In the genomic region with DNA sequence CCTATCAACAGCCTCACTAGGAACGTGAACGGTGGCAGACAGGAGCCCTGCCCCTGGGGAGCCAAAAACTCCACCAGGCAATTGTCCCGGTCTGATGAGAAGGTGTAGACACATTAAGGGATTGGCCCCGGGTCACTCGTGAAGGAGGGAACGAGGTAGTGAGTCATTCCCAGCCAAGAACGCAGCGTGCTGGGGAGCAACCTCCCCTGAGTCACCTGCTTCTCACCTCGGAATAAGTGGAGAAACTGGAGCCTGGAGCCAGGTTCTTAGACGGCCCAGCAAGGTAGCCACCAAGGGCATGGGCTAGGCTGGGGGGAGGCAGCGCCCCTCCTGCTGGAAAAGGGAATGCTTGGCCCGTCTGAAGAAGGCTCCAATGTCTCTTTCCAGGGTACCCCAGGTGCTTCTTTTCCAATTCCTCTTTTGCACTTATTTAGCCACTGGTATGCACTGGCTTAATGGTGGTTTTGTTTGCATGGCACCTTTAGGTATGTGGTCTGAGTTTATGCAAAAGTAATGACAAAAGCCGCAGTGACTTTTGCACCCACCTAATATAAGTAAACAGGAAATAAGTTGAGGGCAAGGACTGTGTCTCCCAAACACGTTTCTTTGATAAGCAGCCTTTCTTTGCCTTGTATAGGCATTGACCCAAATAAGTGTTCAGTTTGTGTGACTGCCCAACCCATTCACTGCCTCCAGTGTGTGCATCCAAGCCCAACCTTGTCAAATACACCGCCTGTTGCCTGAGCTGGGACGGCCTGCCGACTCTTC, we compare ENCODE assay signal across 1 cellular context.
TF ChIP-seq lines count a peak whose summit lies in the region.

No MANE protein-coding gene starts in this region.

TF ChIP-seq in HepG2, 621 proteins besides CTCF, POLR2A, EP300 and RAD21 (continued from another document and continues in another):
- TF ChIP-seq FOXC1 (CRISPR knock-in tag; IDR thresholded peaks at IDR 0.05; ENCODE audit: borderline replicate concordance), result no peak
- TF ChIP-seq ZNF652 (CRISPR knock-in tag; IDR thresholded peaks at IDR 0.05; ENCODE audit: borderline replicate concordance, low read depth), result peak; percentile 44
- no peak for TF ChIP-seq YY1 (IDR thresholded peaks at IDR 0.05; ENCODE audit: insufficient read depth, insufficient replicate concordance, low read depth, low read length)
- TF ChIP-seq, protein P1, sequence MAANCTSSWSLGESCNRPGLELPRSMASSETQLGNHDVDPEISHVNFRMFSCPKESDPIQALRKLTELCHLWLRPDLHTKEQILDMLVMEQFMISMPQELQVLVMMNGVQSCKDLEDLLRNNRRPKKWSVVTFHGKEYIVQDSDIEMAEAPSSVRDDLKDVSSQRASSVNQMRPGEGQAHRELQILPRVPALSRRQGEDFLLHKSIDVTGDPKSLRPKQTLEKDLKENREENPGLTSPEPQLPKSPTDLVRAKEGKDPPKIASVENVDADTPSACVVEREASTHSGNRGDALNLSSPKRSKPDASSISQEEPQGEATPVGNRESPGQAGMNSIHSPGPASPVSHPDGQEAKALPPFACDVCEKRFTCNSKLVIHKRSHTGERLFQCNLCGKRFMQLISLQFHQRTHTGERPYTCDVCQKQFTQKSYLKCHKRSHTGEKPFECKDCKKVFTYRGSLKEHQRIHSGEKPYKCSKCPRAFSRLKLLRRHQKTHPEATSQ (CRISPR knock-in tag; IDR thresholded peaks at IDR 0.05; ENCODE audit: borderline replicate concordance), result 0 out of 2 replicates have a peak, but pooled peaks have one; percentile 72
- peak; percentile 44; the same call in 1 of the 2 replicates for TF ChIP-seq ZNF121 (CRISPR knock-in tag; IDR thresholded peaks at IDR 0.05)
- TF ChIP-seq, protein P2, sequence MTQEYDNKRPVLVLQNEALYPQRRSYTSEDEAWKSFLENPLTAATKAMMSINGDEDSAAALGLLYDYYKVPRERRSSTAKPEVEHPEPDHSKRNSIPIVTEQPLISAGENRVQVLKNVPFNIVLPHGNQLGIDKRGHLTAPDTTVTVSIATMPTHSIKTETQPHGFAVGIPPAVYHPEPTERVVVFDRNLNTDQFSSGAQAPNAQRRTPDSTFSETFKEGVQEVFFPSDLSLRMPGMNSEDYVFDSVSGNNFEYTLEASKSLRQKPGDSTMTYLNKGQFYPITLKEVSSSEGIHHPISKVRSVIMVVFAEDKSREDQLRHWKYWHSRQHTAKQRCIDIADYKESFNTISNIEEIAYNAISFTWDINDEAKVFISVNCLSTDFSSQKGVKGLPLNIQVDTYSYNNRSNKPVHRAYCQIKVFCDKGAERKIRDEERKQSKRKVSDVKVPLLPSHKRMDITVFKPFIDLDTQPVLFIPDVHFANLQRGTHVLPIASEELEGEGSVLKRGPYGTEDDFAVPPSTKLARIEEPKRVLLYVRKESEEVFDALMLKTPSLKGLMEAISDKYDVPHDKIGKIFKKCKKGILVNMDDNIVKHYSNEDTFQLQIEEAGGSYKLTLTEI (CRISPR knock-in tag; conservative IDR thresholded peaks at IDR 0.05), result no peak
- TF ChIP-seq FOXO1 (CRISPR knock-in tag; IDR thresholded peaks at IDR 0.05), result peak; percentile 94
- no peak for TF ChIP-seq SIN3B (IDR thresholded peaks at IDR 0.05; ENCODE audit: low read length)
- no peak for TF ChIP-seq SSRP1 (CRISPR knock-in tag; IDR thresholded peaks at IDR 0.05)
- TF ChIP-seq TOE1 (CRISPR knock-in tag; IDR thresholded peaks at IDR 0.05), result 0 out of 2 replicates have a peak, but pooled peaks have one; percentile 28
- TF ChIP-seq, protein P3, sequence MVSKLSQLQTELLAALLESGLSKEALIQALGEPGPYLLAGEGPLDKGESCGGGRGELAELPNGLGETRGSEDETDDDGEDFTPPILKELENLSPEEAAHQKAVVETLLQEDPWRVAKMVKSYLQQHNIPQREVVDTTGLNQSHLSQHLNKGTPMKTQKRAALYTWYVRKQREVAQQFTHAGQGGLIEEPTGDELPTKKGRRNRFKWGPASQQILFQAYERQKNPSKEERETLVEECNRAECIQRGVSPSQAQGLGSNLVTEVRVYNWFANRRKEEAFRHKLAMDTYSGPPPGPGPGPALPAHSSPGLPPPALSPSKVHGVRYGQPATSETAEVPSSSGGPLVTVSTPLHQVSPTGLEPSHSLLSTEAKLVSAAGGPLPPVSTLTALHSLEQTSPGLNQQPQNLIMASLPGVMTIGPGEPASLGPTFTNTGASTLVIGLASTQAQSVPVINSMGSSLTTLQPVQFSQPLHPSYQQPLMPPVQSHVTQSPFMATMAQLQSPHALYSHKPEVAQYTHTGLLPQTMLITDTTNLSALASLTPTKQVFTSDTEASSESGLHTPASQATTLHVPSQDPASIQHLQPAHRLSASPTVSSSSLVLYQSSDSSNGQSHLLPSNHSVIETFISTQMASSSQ (IDR thresholded peaks at IDR 0.05; ENCODE audit: low read depth), result no peak
- TF ChIP-seq, protein P3 (CRISPR knock-in tag; IDR thresholded peaks at IDR 0.05; ENCODE audit: borderline replicate concordance), result peak; percentile 51; the same call in 1 of the 2 replicates
- no peak for TF ChIP-seq ZNF33B (CRISPR knock-in tag; IDR thresholded peaks at IDR 0.05)
- peak; percentile 74 for TF ChIP-seq GATAD2A (CRISPR knock-in tag; IDR thresholded peaks at IDR 0.05)
- TF ChIP-seq ZBTB20 (CRISPR knock-in tag; IDR thresholded peaks at IDR 0.05; ENCODE audit: borderline replicate concordance, low read depth), result peak; percentile 93
- TF ChIP-seq ZNF335 (CRISPR knock-in tag; IDR thresholded peaks at IDR 0.05), result peak; percentile 80; the same call in 1 of the 2 replicates
- peak; percentile 43; the same call in 1 of the 2 replicates for TF ChIP-seq KAT8 (CRISPR knock-in tag; IDR thresholded peaks at IDR 0.05)
- TF ChIP-seq ZSCAN29 (CRISPR knock-in tag; conservative IDR thresholded peaks at IDR 0.05), result 0 out of 2 replicates have a peak, but pooled peaks have one; percentile 61
- TF ChIP-seq ADNP (CRISPR knock-in tag; IDR thresholded peaks at IDR 0.05), result no peak
- TF ChIP-seq ZNF598 (CRISPR knock-in tag; IDR thresholded peaks at IDR 0.05; ENCODE audit: borderline replicate concordance), result no peak; the same call in 1 of the 2 replicates
- 0 out of 2 replicates have a peak, but pooled peaks have one; percentile 62 for TF ChIP-seq CBFB (CRISPR knock-in tag; IDR thresholded peaks at IDR 0.05)
- TF ChIP-seq ZNF446 (CRISPR knock-in tag; IDR thresholded peaks at IDR 0.05), result peak; percentile 58; the same call in 1 of the 2 replicates
- no peak for TF ChIP-seq ZNF567 (CRISPR knock-in tag; IDR thresholded peaks at IDR 0.05; ENCODE audit: borderline replicate concordance)
- TF ChIP-seq TAF1 (CRISPR knock-in tag; IDR thresholded peaks at IDR 0.05), result peak; percentile 53
- TF ChIP-seq ZNF234 (CRISPR knock-in tag; conservative IDR thresholded peaks at IDR 0.05), result no peak
- TF ChIP-seq GABPB1 (CRISPR knock-in tag; IDR thresholded peaks at IDR 0.05), result no peak; the same call in 1 of the 2 replicates
- TF ChIP-seq, protein P4, sequence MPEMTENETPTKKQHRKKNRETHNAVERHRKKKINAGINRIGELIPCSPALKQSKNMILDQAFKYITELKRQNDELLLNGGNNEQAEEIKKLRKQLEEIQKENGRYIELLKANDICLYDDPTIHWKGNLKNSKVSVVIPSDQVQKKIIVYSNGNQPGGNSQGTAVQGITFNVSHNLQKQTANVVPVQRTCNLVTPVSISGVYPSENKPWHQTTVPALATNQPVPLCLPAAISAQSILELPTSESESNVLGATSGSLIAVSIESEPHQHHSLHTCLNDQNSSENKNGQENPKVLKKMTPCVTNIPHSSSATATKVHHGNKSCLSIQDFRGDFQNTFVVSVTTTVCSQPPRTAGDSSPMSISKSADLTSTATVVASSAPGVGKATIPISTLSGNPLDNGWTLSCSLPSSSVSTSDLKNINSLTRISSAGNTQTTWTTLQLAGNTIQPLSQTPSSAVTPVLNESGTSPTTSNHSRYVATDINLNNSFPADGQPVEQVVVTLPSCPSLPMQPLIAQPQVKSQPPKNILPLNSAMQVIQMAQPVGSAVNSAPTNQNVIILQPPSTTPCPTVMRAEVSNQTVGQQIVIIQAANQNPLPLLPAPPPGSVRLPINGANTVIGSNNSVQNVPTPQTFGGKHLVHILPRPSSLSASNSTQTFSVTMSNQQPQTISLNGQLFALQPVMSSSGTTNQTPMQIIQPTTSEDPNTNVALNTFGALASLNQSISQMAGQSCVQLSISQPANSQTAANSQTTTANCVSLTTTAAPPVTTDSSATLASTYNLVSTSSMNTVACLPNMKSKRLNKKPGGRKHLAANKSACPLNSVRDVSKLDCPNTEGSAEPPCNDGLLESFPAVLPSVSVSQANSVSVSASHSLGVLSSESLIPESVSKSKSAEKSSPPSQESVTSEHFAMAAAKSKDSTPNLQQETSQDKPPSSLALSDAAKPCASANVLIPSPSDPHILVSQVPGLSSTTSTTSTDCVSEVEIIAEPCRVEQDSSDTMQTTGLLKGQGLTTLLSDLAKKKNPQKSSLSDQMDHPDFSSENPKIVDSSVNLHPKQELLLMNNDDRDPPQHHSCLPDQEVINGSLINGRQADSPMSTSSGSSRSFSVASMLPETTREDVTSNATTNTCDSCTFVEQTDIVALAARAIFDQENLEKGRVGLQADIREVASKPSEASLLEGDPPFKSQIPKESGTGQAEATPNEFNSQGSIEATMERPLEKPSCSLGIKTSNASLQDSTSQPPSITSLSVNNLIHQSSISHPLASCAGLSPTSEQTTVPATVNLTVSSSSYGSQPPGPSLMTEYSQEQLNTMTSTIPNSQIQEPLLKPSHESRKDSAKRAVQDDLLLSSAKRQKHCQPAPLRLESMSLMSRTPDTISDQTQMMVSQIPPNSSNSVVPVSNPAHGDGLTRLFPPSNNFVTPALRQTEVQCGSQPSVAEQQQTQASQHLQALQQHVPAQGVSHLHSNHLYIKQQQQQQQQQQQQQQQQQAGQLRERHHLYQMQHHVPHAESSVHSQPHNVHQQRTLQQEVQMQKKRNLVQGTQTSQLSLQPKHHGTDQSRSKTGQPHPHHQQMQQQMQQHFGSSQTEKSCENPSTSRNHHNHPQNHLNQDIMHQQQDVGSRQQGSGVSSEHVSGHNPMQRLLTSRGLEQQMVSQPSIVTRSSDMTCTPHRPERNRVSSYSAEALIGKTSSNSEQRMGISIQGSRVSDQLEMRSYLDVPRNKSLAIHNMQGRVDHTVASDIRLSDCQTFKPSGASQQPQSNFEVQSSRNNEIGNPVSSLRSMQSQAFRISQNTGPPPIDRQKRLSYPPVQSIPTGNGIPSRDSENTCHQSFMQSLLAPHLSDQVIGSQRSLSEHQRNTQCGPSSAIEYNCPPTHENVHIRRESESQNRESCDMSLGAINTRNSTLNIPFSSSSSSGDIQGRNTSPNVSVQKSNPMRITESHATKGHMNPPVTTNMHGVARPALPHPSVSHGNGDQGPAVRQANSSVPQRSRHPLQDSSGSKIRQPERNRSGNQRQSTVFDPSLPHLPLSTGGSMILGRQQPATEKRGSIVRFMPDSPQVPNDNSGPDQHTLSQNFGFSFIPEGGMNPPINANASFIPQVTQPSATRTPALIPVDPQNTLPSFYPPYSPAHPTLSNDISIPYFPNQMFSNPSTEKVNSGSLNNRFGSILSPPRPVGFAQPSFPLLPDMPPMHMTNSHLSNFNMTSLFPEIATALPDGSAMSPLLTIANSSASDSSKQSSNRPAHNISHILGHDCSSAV (CRISPR knock-in tag; IDR thresholded peaks at IDR 0.05; ENCODE audit: borderline replicate concordance), result no peak
- TF ChIP-seq, protein P5, sequence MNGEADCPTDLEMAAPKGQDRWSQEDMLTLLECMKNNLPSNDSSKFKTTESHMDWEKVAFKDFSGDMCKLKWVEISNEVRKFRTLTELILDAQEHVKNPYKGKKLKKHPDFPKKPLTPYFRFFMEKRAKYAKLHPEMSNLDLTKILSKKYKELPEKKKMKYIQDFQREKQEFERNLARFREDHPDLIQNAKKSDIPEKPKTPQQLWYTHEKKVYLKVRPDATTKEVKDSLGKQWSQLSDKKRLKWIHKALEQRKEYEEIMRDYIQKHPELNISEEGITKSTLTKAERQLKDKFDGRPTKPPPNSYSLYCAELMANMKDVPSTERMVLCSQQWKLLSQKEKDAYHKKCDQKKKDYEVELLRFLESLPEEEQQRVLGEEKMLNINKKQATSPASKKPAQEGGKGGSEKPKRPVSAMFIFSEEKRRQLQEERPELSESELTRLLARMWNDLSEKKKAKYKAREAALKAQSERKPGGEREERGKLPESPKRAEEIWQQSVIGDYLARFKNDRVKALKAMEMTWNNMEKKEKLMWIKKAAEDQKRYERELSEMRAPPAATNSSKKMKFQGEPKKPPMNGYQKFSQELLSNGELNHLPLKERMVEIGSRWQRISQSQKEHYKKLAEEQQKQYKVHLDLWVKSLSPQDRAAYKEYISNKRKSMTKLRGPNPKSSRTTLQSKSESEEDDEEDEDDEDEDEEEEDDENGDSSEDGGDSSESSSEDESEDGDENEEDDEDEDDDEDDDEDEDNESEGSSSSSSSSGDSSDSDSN (CRISPR knock-in tag; IDR thresholded peaks at IDR 0.05), result no peak; the same call in 1 of the 2 replicates
- TF ChIP-seq, protein P6, sequence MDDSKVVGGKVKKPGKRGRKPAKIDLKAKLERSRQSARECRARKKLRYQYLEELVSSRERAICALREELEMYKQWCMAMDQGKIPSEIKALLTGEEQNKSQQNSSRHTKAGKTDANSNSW (CRISPR knock-in tag; IDR thresholded peaks at IDR 0.05; ENCODE audit: borderline replicate concordance), result no peak
- TF ChIP-seq ZBTB7B (CRISPR knock-in tag; IDR thresholded peaks at IDR 0.05), result peak; percentile 76
- no peak for TF ChIP-seq TCF7L2 (IDR thresholded peaks at IDR 0.05; ENCODE audit: low read depth, low read length)
- peak; percentile 93 for TF ChIP-seq ZFP90 (CRISPR knock-in tag; IDR thresholded peaks at IDR 0.05; ENCODE audit: borderline replicate concordance)
- TF ChIP-seq, protein P7, sequence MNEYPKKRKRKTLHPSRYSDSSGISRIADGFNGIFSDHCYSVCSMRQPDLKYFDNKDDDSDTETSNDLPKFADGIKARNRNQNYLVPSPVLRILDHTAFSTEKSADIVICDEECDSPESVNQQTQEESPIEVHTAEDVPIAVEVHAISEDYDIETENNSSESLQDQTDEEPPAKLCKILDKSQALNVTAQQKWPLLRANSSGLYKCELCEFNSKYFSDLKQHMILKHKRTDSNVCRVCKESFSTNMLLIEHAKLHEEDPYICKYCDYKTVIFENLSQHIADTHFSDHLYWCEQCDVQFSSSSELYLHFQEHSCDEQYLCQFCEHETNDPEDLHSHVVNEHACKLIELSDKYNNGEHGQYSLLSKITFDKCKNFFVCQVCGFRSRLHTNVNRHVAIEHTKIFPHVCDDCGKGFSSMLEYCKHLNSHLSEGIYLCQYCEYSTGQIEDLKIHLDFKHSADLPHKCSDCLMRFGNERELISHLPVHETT (CRISPR knock-in tag; conservative IDR thresholded peaks at IDR 0.05), result no peak
